ENCODE assay signal across 24 cellular contexts in genomic region chr16:11538880-11539279, GRCh38.
"Had no signal": no experiment of that assay in that cellular context is flagged by ENCODE, and none has a peak within 500 bp of the region (broad histone marks: within the 10 kb centered on the region; RNA-seq: fewer than 3 reads in every experiment).

No MANE protein-coding gene starts in this region.

- H3K27me3 ChIP-seq: cardiac muscle cell, foreskin keratinocyte, hepatocyte, pancreas, spleen, tibial artery had no signal

- H3K36me3 ChIP-seq: cardiac muscle cell, pancreas, spleen, tibial artery had no signal

- H3K36me3 Mint-ChIP-seq: stimulated activated memory B cell treated with anti-CD40 and anti-IgM and Interleukin-4, amounts not matched to agents 10 μg/mL and 1 μg/mL and 100 μg/mL, for 72 hours had no signal

- H3K9me3 ChIP-seq: pancreas, psoas muscle, spleen, tibial artery had no signal

- H3K4me3 Mint-ChIP-seq: endodermal cell; nephron; stimulated activated memory B cell treated with anti-CD40 and anti-IgM and Interleukin-4, amounts not matched to agents 10 μg/mL and 1 μg/mL and 100 μg/mL, for 72 hours; stimulated activated naive CD8-positive, alpha-beta T cell treated with anti-CD3 and anti-CD28 coated beads, Interleukin-15, Interleukin-2, amounts not matched to agents 100 ng/mL and 50 ng/mL, for 24 hours had no signal

- H3K27ac Mint-ChIP-seq: endodermal cell; nephron; stimulated activated memory B cell treated with anti-CD40 and anti-IgM and Interleukin-4, amounts not matched to agents 10 μg/mL and 1 μg/mL and 100 μg/mL, for 72 hours; stimulated activated naive CD8-positive, alpha-beta T cell treated with anti-CD3 and anti-CD28 coated beads, Interleukin-15, Interleukin-2, amounts not matched to agents 100 ng/mL and 50 ng/mL, for 24 hours had no signal

- H3K4me2 ChIP-seq: hepatocyte had no signal

- H3K4me3 ChIP-seq: cardiac muscle cell, hepatocyte, lung, pancreas, psoas muscle, spleen, tibial artery had no signal

- H3K27ac ChIP-seq: cardiac muscle cell, foreskin keratinocyte, hepatocyte, pancreas, psoas muscle, spleen, tibial artery had no signal

- DNase-seq: cerebellar nuclear complex; dermis blood vessel endothelial cell; endodermal cell; erythroblast; head of caudate nucleus; left colon; left ventricle myocardium superior; mesenchymal stem cell; pancreas; psoas muscle; retina; spleen; stimulated activated CD4-positive, alpha-beta T cell treated with anti-CD3 and anti-CD28 coated beads, Interleukin-15, amount 100 ng/mL, for 24 hours; stimulated activated CD4-positive, alpha-beta T cell treated with anti-CD3 and anti-CD28 coated beads, Interleukin-1b, Interleukin-23, amount 100 ng/mL, for 48 hours; stimulated activated CD4-positive, alpha-beta T cell treated with anti-CD3 and anti-CD28 coated beads, Interleukin-4, amount 100 ng/mL, for 24 hours; tibial artery had no signal

- H3K27me3 Mint-ChIP-seq: stimulated activated memory B cell treated with anti-CD40 and anti-IgM and Interleukin-4, amounts not matched to agents 10 μg/mL and 1 μg/mL and 100 μg/mL, for 72 hours; stimulated activated naive CD8-positive, alpha-beta T cell treated with anti-CD3 and anti-CD28 coated beads, Interleukin-15, Interleukin-2, amounts not matched to agents 100 ng/mL and 50 ng/mL, for 24 hours had no signal

- H2AFZ ChIP-seq: hepatocyte had no signal

- ATAC-seq: foreskin keratinocyte; left colon; left ventricle myocardium superior; sciatic nerve; stimulated activated memory B cell treated with anti-CD40 and anti-IgM and Interleukin-4, amounts not matched to agents 10 μg/mL and 1 μg/mL and 100 μg/mL, for 72 hours had no signal

- H3K79me2 ChIP-seq: hepatocyte had no signal

- H3K4me1 ChIP-seq: foreskin keratinocyte, pancreas, psoas muscle had no signal

- H3K9me3 Mint-ChIP-seq: endodermal cell; nephron; stimulated activated memory B cell treated with anti-CD40 and anti-IgM and Interleukin-4, amounts not matched to agents 10 μg/mL and 1 μg/mL and 100 μg/mL, for 72 hours; stimulated activated naive CD8-positive, alpha-beta T cell treated with anti-CD3 and anti-CD28 coated beads, Interleukin-15, Interleukin-2, amounts not matched to agents 100 ng/mL and 50 ng/mL, for 24 hours had no signal
